7 cellular contexts compared by ENCODE assay signal in the genomic region with DNA sequence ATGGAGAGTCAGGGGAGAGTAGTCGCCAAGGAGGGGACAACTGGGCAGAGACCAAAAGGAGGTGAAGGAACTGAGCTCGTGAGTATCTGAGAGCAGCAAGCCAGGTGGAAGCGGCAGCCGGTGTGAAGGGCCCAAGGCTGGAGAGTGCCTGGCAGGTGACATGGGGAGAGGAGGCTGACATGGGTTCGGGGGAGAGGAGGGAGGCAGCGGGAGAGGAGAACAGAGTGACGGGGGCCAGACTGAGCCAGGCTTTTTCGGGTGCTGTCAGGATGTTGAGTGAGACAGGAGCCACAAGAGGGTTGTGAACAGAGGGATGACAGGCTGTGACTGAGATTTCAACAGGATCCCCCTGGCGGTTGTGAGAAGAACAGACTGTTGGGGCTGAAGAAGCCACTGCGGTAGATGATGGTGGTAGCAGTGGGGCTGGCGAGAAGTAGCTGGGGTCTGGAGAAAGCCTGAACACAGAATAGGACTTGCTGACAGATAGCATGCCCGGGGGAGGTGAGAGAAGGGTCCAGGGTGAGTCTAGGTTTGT. TPM values are rescaled to one million over a fixed set of nuclear protein-coding genes. Genes with fewer than 3 reads are reported as not detected.
A peak's percentile ranks its signal among the peaks of the same experiment; 100 is the strongest.
DNase-seq lines count a peak whose midpoint lies in the region; ATAC-seq and TF ChIP-seq lines count a peak whose summit lies in the region.
"Had no signal": no experiment of that assay in that cellular context is flagged by ENCODE, and none has a peak within 500 bp of the region (broad histone marks: within the 10 kb centered on the region; RNA-seq: fewer than 3 reads in every experiment).

No MANE protein-coding gene starts in this region.

- no peak overlapping the region for H3K4me3 ChIP-seq in choroid plexus epithelial cell (ENCODE audit: low read depth, low read length)

- TF ChIP-seq CTCF in choroid plexus epithelial cell (conservative IDR thresholded peaks at IDR 0.05; ENCODE audit: low read depth, low read length) = peak; percentile 57

- peaks cover 38% of the 10 kb centered on the region for H3K4me1 Mint-ChIP-seq in activated CD4-positive, alpha-beta T cell treated with anti-CD3 and anti-CD28 coated beads, Interleukin-2, amount 10 ng/mL, durations not matched to agents 24 days and 14 days
- H3K4me1 Mint-ChIP-seq in stimulated activated effector memory CD8-positive, alpha-beta T cell treated with anti-CD3 and anti-CD28 coated beads, Interleukin-12 subunit alpha, Interleukin-12 subunit beta, amount 100 ng/mL, for 72 hours = peaks cover 49% of the 10 kb centered on the region

- peak; percentile 46 for ATAC-seq in stimulated activated effector memory CD8-positive, alpha-beta T cell treated with anti-CD3 and anti-CD28 coated beads, Interleukin-12 subunit alpha, Interleukin-12 subunit beta, amount 100 ng/mL, for 72 hours
- no peak for ATAC-seq in GM19452 (IDR thresholded peaks at IDR 0.05; ENCODE audit: unreplicated experiment)

- intact Hi-C loops in activated CD4-positive, alpha-beta T cell treated with anti-CD3 and anti-CD28 coated beads, Interleukin-2, amount 10 ng/mL, durations not matched to agents 24 days and 14 days (cut with micrococcal nuclease) = no loop called here

- no peak for DNase-seq in activated CD4-positive, alpha-beta T cell treated with anti-CD3 and anti-CD28 coated beads, Interleukin-2, amount 10 ng/mL, durations not matched to agents 24 days and 14 days
- no peak for DNase-seq in activated CD4-positive, alpha-beta T cell treated with anti-CD3 and anti-CD28 coated beads for 48 hours
- DNase-seq in choroid plexus epithelial cell (ENCODE audit: low read depth) = peak; percentile 57
- no peak for DNase-seq in stimulated activated effector memory CD8-positive, alpha-beta T cell treated with anti-CD3 and anti-CD28 coated beads, Interleukin-12 subunit alpha, Interleukin-12 subunit beta, amount 100 ng/mL, for 72 hours (ENCODE audit: low spot score in 2 of 2)
- no peak for DNase-seq in NCI-H1105 treated with DMSO at 0.1 percent for 48 hours (lab: John Stamatoyannopoulos, UW)
- DNase-seq: DND-41 had no signal

- H3K4me3 Mint-ChIP-seq in activated CD4-positive, alpha-beta T cell treated with anti-CD3 and anti-CD28 coated beads, Interleukin-2, amount 10 ng/mL, durations not matched to agents 24 days and 14 days = no peak overlapping the region
- peak overlapping the region; percentile 4 for H3K4me3 Mint-ChIP-seq in stimulated activated effector memory CD8-positive, alpha-beta T cell treated with anti-CD3 and anti-CD28 coated beads, Interleukin-12 subunit alpha, Interleukin-12 subunit beta, amount 100 ng/mL, for 72 hours

- H3K27me3 Mint-ChIP-seq in activated CD4-positive, alpha-beta T cell treated with anti-CD3 and anti-CD28 coated beads, Interleukin-2, amount 10 ng/mL, durations not matched to agents 24 days and 14 days = no peaks in the 10 kb centered on the region

- H3K9me3 Mint-ChIP-seq in activated CD4-positive, alpha-beta T cell treated with anti-CD3 and anti-CD28 coated beads, Interleukin-2, amount 10 ng/mL, durations not matched to agents 24 days and 14 days = no peaks in the 10 kb centered on the region
- no peaks in the 10 kb centered on the region for H3K9me3 Mint-ChIP-seq in stimulated activated effector memory CD8-positive, alpha-beta T cell treated with anti-CD3 and anti-CD28 coated beads, Interleukin-12 subunit alpha, Interleukin-12 subunit beta, amount 100 ng/mL, for 72 hours

- peaks cover 56% of the 10 kb centered on the region for H3K36me3 Mint-ChIP-seq in activated CD4-positive, alpha-beta T cell treated with anti-CD3 and anti-CD28 coated beads, Interleukin-2, amount 10 ng/mL, durations not matched to agents 24 days and 14 days (ENCODE audit: low read depth)
- peaks cover 63% of the 10 kb centered on the region for H3K36me3 Mint-ChIP-seq in stimulated activated effector memory CD8-positive, alpha-beta T cell treated with anti-CD3 and anti-CD28 coated beads, Interleukin-12 subunit alpha, Interleukin-12 subunit beta, amount 100 ng/mL, for 72 hours

- H3K27ac Mint-ChIP-seq in activated CD4-positive, alpha-beta T cell treated with anti-CD3 and anti-CD28 coated beads, Interleukin-2, amount 10 ng/mL, durations not matched to agents 24 days and 14 days = peak overlapping the region; percentile 66
- H3K27ac Mint-ChIP-seq in stimulated activated effector memory CD8-positive, alpha-beta T cell treated with anti-CD3 and anti-CD28 coated beads, Interleukin-12 subunit alpha, Interleukin-12 subunit beta, amount 100 ng/mL, for 72 hours = no peak overlapping the region

RNA-seq across cellular contexts. Expression of a gene that starts 5.7 kb away (rescaled TPM):
- total RNA-seq in activated CD4-positive, alpha-beta T cell treated with anti-CD3 and anti-CD28 coated beads, Interleukin-2, amount 10 ng/mL, durations not matched to agents 24 days and 14 days = 104 and 112 TPM in 2 replicates

RNA-seq across cellular contexts. Expression of a gene that starts 14.4 kb away (rescaled TPM):
- 174 and 194 TPM in 2 replicates for total RNA-seq in activated CD4-positive, alpha-beta T cell treated with anti-CD3 and anti-CD28 coated beads, Interleukin-2, amount 10 ng/mL, durations not matched to agents 24 days and 14 days

RNA-seq across cellular contexts. Expression of a gene that starts 14.9 kb away (rescaled TPM):
- 4.0 and 4.4 TPM in 2 replicates for total RNA-seq in activated CD4-positive, alpha-beta T cell treated with anti-CD3 and anti-CD28 coated beads, Interleukin-2, amount 10 ng/mL, durations not matched to agents 24 days and 14 days

RNA-seq across cellular contexts. Expression of a gene that starts 25.0 kb away (rescaled TPM):
- total RNA-seq in activated CD4-positive, alpha-beta T cell treated with anti-CD3 and anti-CD28 coated beads, Interleukin-2, amount 10 ng/mL, durations not matched to agents 24 days and 14 days = 0.49 and 0.54 TPM in 2 replicates
